In genomic region chr4:133152801-133153526, GRCh38 we compare ENCODE assay signal across 10 cellular contexts. TPM values are rescaled to one million over a fixed set of nuclear protein-coding genes. Genes with fewer than 3 reads are reported as not detected.
DNase-seq lines count a peak whose midpoint lies in the region; ATAC-seq and TF ChIP-seq lines count a peak whose summit lies in the region.
"Had no signal": no experiment of that assay in that cellular context is flagged by ENCODE, and none has a peak within 500 bp of the region (broad histone marks: within the 10 kb centered on the region; RNA-seq: fewer than 3 reads in every experiment).

No MANE protein-coding gene starts in this region.

- intact Hi-C loops in activated CD4-positive, alpha-beta T cell treated with anti-CD3 and anti-CD28 coated beads, Interleukin-2, amount 10 ng/mL, durations not matched to agents 24 days and 14 days (cut with micrococcal nuclease), result no loop called here
- intact Hi-C loops in left lung (cut with DNase I), result no loop called here

- H3K27ac Mint-ChIP-seq in activated CD4-positive, alpha-beta T cell treated with anti-CD3 and anti-CD28 coated beads, Interleukin-2, amount 10 ng/mL, durations not matched to agents 24 days and 14 days, result peak overlapping the region; percentile 82
- peak overlapping the region; percentile 53 for H3K27ac Mint-ChIP-seq in stimulated activated naive B cell treated with anti-CD40 and anti-IgM and Interleukin-4, amounts not matched to agents 10 μg/mL and 1 μg/mL and 100 μg/mL, for 72 hours
- no peak overlapping the region for H3K27ac Mint-ChIP-seq in effector memory CD8-positive, alpha-beta T cell
- H3K27ac Mint-ChIP-seq: B cell had no signal

- peak overlapping the region; percentile 57 for H3K9ac ChIP-seq in iPS-15b (ENCODE audit: low read depth, low read length)

- no peaks in the 10 kb centered on the region for H3K36me3 ChIP-seq in iPS-15b (ENCODE audit: control insufficient read depth, insufficient read depth, low read length)
- no peaks in the 10 kb centered on the region for H3K36me3 ChIP-seq in left lung

- peaks cover 6% of the 10 kb centered on the region for H3K36me3 Mint-ChIP-seq in activated CD4-positive, alpha-beta T cell treated with anti-CD3 and anti-CD28 coated beads, Interleukin-2, amount 10 ng/mL, durations not matched to agents 24 days and 14 days (ENCODE audit: low read depth)
- peaks cover 4% of the 10 kb centered on the region in 2 donors for H3K36me3 Mint-ChIP-seq in stimulated activated naive B cell treated with anti-CD40 and anti-IgM and Interleukin-4, amounts not matched to agents 10 μg/mL and 1 μg/mL and 100 μg/mL, for 72 hours
- no peaks in the 10 kb centered on the region for H3K36me3 Mint-ChIP-seq in effector memory CD8-positive, alpha-beta T cell (ENCODE audit: insufficient read depth)

- peaks cover 13% of the 10 kb centered on the region for H3K9me3 Mint-ChIP-seq in activated CD4-positive, alpha-beta T cell treated with anti-CD3 and anti-CD28 coated beads, Interleukin-2, amount 10 ng/mL, durations not matched to agents 24 days and 14 days
- peaks cover 0 to 3% of the 10 kb centered on the region in 2 donors for H3K9me3 Mint-ChIP-seq in stimulated activated naive B cell treated with anti-CD40 and anti-IgM and Interleukin-4, amounts not matched to agents 10 μg/mL and 1 μg/mL and 100 μg/mL, for 72 hours
- H3K9me3 Mint-ChIP-seq in effector memory CD8-positive, alpha-beta T cell, result peaks cover 5 to 10% of the 10 kb centered on the region in 2 donors

- peaks cover 54% of the 10 kb centered on the region for H3K27me3 Mint-ChIP-seq in activated CD4-positive, alpha-beta T cell treated with anti-CD3 and anti-CD28 coated beads, Interleukin-2, amount 10 ng/mL, durations not matched to agents 24 days and 14 days
- H3K27me3 Mint-ChIP-seq in stimulated activated naive B cell treated with anti-CD40 and anti-IgM and Interleukin-4, amounts not matched to agents 10 μg/mL and 1 μg/mL and 100 μg/mL, for 72 hours, result peaks cover 49 to 59% of the 10 kb centered on the region in 2 donors
- peaks cover 25 to 45% of the 10 kb centered on the region in 2 donors for H3K27me3 Mint-ChIP-seq in effector memory CD8-positive, alpha-beta T cell

- peak overlapping the region; percentile 4 for H3K4me3 Mint-ChIP-seq in activated CD4-positive, alpha-beta T cell treated with anti-CD3 and anti-CD28 coated beads, Interleukin-2, amount 10 ng/mL, durations not matched to agents 24 days and 14 days
- peak overlapping the region in 1 of 2 donors; percentile 60 for H3K4me3 Mint-ChIP-seq in stimulated activated naive B cell treated with anti-CD40 and anti-IgM and Interleukin-4, amounts not matched to agents 10 μg/mL and 1 μg/mL and 100 μg/mL, for 72 hours
- H3K4me3 Mint-ChIP-seq in effector memory CD8-positive, alpha-beta T cell, result no peak overlapping the region
- H3K4me3 Mint-ChIP-seq: B cell had no signal

- H3K4me3 ChIP-seq in iPS-15b (ENCODE audit: low read depth, low read length), result peak overlapping the region; percentile 80
- peak overlapping the region in 1 of 2 donors; percentile 35 for H3K4me3 ChIP-seq in left lung

- peaks cover 57% of the 10 kb centered on the region for H3K27me3 ChIP-seq in iPS-15b (ENCODE audit: control insufficient read depth, insufficient read depth, low read length)
- H3K27me3 ChIP-seq in left lung, result peaks cover 67 to 76% of the 10 kb centered on the region in 2 donors

- no peak overlapping the region for H3K27ac ChIP-seq in left lung

- peaks cover 6% of the 10 kb centered on the region for H3K4me1 ChIP-seq in iPS-15b (ENCODE audit: control insufficient read depth, insufficient read depth, low read length)
- peaks cover 24 to 46% of the 10 kb centered on the region in 2 donors for H3K4me1 ChIP-seq in left lung

- no peak for DNase-seq in activated CD4-positive, alpha-beta T cell treated with anti-CD3 and anti-CD28 coated beads, Interleukin-2, amount 10 ng/mL, durations not matched to agents 24 days and 14 days
- DNase-seq in activated CD4-positive, alpha-beta T cell treated with anti-CD3 and anti-CD28 coated beads for 4 hours, result no peak
- DNase-seq in amygdala (lab: John Stamatoyannopoulos, UW) (peak in 34 of 56 donors; percentile 4 to 74 (median 34)), left lung (no peak)
- DNase-seq in stimulated activated naive B cell treated with anti-CD40 and anti-IgM and Interleukin-4, amounts not matched to agents 10 μg/mL and 1 μg/mL and 100 μg/mL, for 72 hours, result no peak
- DNase-seq in effector memory CD8-positive, alpha-beta T cell, result no peak
- DNase-seq: NCI-H524 treated with DMSO at 0.1 percent for 48 hours had no signal

- no peak for TF ChIP-seq CTCF in left lung (IDR thresholded peaks at IDR 0.05)

- peaks cover 14% of the 10 kb centered on the region for H3K4me1 Mint-ChIP-seq in activated CD4-positive, alpha-beta T cell treated with anti-CD3 and anti-CD28 coated beads, Interleukin-2, amount 10 ng/mL, durations not matched to agents 24 days and 14 days
- H3K4me1 Mint-ChIP-seq in stimulated activated naive B cell treated with anti-CD40 and anti-IgM and Interleukin-4, amounts not matched to agents 10 μg/mL and 1 μg/mL and 100 μg/mL, for 72 hours, result peaks cover 19 to 37% of the 10 kb centered on the region in 2 donors
- H3K4me1 Mint-ChIP-seq in effector memory CD8-positive, alpha-beta T cell (ENCODE audit: low read depth in 2 of 2), result peaks cover 0 to 3% of the 10 kb centered on the region in 2 donors

- H3K9me3 ChIP-seq in iPS-15b (ENCODE audit: control insufficient read depth, insufficient read depth, low read length), result no peaks in the 10 kb centered on the region
- no peaks in the 10 kb centered on the region for H3K9me3 ChIP-seq in left lung

- no peak for ATAC-seq in stimulated activated naive B cell treated with anti-CD40 and anti-IgM and Interleukin-4, amounts not matched to agents 10 μg/mL and 1 μg/mL and 100 μg/mL, for 72 hours (replicated peaks)
- ATAC-seq in GM21528 (IDR thresholded peaks at IDR 0.05; ENCODE audit: low FRiP score, unreplicated experiment) (no peak), left lung (no peak)
- no peak for ATAC-seq in effector memory CD8-positive, alpha-beta T cell (replicated peaks)

RNA-seq across cellular contexts. Expression of gene PCDH10, which starts 3.9 kb away (rescaled TPM):
- total RNA-seq in activated CD4-positive, alpha-beta T cell treated with anti-CD3 and anti-CD28 coated beads, Interleukin-2, amount 10 ng/mL, durations not matched to agents 24 days and 14 days, result 0.07 TPM in 1 of 2 replicates, not detected in the other
- total RNA-seq in left lung, result under 1 TPM; 0.58 to 0.92 TPM
- total RNA-seq: B cell had no signal

Comparison
In these comparisons a context has a peak if more than half of its experiments do, and no peak if none do; other contexts are left out.
1. DNase-seq: peak in amygdala (34 of 56); none in activated CD4-positive, alpha-beta T cell treated with anti-CD3 and anti-CD28 coated beads, Interleukin-2, amount 10 ng/mL, durations not matched to agents 24 days and 14 days (single experiment), activated CD4-positive, alpha-beta T cell treated with anti-CD3 and anti-CD28 coated beads for 4 hours (0 of 2), stimulated activated naive B cell treated with anti-CD40 and anti-IgM and Interleukin-4, amounts not matched to agents 10 μg/mL and 1 μg/mL and 100 μg/mL, for 72 hours (single experiment), effector memory CD8-positive, alpha-beta T cell (0 of 3) and left lung (0 of 2).
2. H3K27ac Mint-ChIP-seq: peak in activated CD4-positive, alpha-beta T cell treated with anti-CD3 and anti-CD28 coated beads, Interleukin-2, amount 10 ng/mL, durations not matched to agents 24 days and 14 days (single experiment) and stimulated activated naive B cell treated with anti-CD40 and anti-IgM and Interleukin-4, amounts not matched to agents 10 μg/mL and 1 μg/mL and 100 μg/mL, for 72 hours (single experiment); none in effector memory CD8-positive, alpha-beta T cell (0 of 2).